9 cellular contexts compared by ENCODE assay signal in genomic region chr4:153257151-153257620, GRCh38. TPM values are rescaled to one million over a fixed set of nuclear protein-coding genes. Genes with fewer than 3 reads are reported as not detected.
DNase-seq lines count a peak whose midpoint lies in the region; ATAC-seq and TF ChIP-seq lines count a peak whose summit lies in the region.
"Had no signal": no experiment of that assay in that cellular context is flagged by ENCODE, and none has a peak within 500 bp of the region (broad histone marks: within the 10 kb centered on the region; RNA-seq: fewer than 3 reads in every experiment).

No MANE protein-coding gene starts in this region.

- H2BK120ac ChIP-seq in neuronal stem cell (ENCODE audit: low read depth, low read length), result no peak overlapping the region

- H4K8ac ChIP-seq in neuronal stem cell (ENCODE audit: low read depth, low read length), result no peak overlapping the region

- H3K14ac ChIP-seq in neuronal stem cell (ENCODE audit: low read length), result no peak overlapping the region

- H3K4ac ChIP-seq in neuronal stem cell (ENCODE audit: low read length), result no peak overlapping the region

- no peak for TF ChIP-seq CTCF in GM10266 (IDR thresholded peaks at IDR 0.05; ENCODE audit: control insufficient read depth, insufficient read depth, low read depth, missing control alignments)

- H4K91ac ChIP-seq in neuronal stem cell (ENCODE audit: low read depth, low read length, poor library complexity), result no peak overlapping the region

- no peaks in the 10 kb centered on the region for H3K79me1 ChIP-seq in neuronal stem cell (ENCODE audit: low read depth, low read length)

- H3K27ac ChIP-seq in neuronal stem cell (replicated peaks; ENCODE audit: low read length), result peak overlapping the region; percentile 79
- H3K27ac ChIP-seq: neutrophil had no signal

- DNase-seq in GM10266 (ENCODE audit: extremely low spot score) (peak; percentile 35), epidermal melanocyte (ENCODE audit: insufficient read length, low spot score) (peak; percentile 37), neuronal stem cell (ENCODE audit: low spot score) (peak; percentile 69), HUDEP-2 (lab: John Stamatoyannopoulos, UW; ENCODE audit: unreplicated experiment in 76 of 76) (no peak)

- peaks cover 0 to 45% of the 10 kb centered on the region in 2 donors for H3K36me3 ChIP-seq in neuronal stem cell (replicated peaks in 1 of 2; ENCODE audit: control insufficient read depth in 2 of 2, insufficient read depth in 2 of 2, low read length in 2 of 2)
- H3K36me3 ChIP-seq: neutrophil had no signal

- no peak overlapping the region for H2AK5ac ChIP-seq in neuronal stem cell (ENCODE audit: low read depth, low read length)

- H2BK5ac ChIP-seq in neuronal stem cell (ENCODE audit: low read length), result no peak overlapping the region

- H2BK12ac ChIP-seq in neuronal stem cell (ENCODE audit: low read length), result no peak overlapping the region

- peak overlapping the region; percentile 76 for H3K18ac ChIP-seq in neuronal stem cell (ENCODE audit: low read length)

- WGBS in neuronal stem cell (ENCODE audit: extremely low coverage in 2 of 2, insufficient read length in 2 of 2, insufficient replicate concordance in 1 of 2), 2 donors, result no CpG with 5 or more reads among the region's 11 CpGs

- H2BK15ac ChIP-seq in neuronal stem cell (ENCODE audit: low read length), result no peak overlapping the region

- peak overlapping the region; percentile 64 for H3K4me2 ChIP-seq in neuronal stem cell (ENCODE audit: insufficient read depth, low read length, poor library complexity, severe bottlenecking)

- ATAC-seq in HG02571 (IDR thresholded peaks at IDR 0.05; ENCODE audit: unreplicated experiment) (peak; percentile 58), SK-N-SH treated with all-trans-retinoic acid at 6 μM for 48 hours (peak; percentile 88), GM21717 (IDR thresholded peaks at IDR 0.05; ENCODE audit: unreplicated experiment) (no peak), HG03175 (IDR thresholded peaks at IDR 0.05; ENCODE audit: unreplicated experiment) (no peak)

- peak overlapping the region; percentile 55 to 75 for H3K4me3 ChIP-seq in neuronal stem cell (ENCODE audit: low read length in 2 of 2)

- peaks cover 0 to 15% of the 10 kb centered on the region in 2 donors for H3K9me3 ChIP-seq in neuronal stem cell (replicated peaks in 1 of 2; ENCODE audit: control insufficient read depth in 2 of 2, insufficient read depth in 1 of 2, low read depth in 1 of 2, low read length in 2 of 2)
- H3K9me3 ChIP-seq: neutrophil had no signal

- H3K9ac ChIP-seq in neuronal stem cell (ENCODE audit: low read depth, low read length, poor library complexity), result no peak overlapping the region

- peak overlapping the region; percentile 4 for H2AFZ ChIP-seq in neuronal stem cell (ENCODE audit: low read length)

- H3K27me3 ChIP-seq in neuronal stem cell (ENCODE audit: control insufficient read depth in 3 of 3, insufficient read depth in 3 of 3, low read depth in 1 of 3, low read length in 3 of 3), result no peaks in the 10 kb centered on the region

- H3K4me1 ChIP-seq in neuronal stem cell (ENCODE audit: control insufficient read depth in 2 of 2, insufficient read depth in 1 of 2, low read depth in 1 of 2, low read length in 2 of 2), result peaks cover 6 to 34% of the 10 kb centered on the region in 2 donors

- H3K23ac ChIP-seq in neuronal stem cell (ENCODE audit: low read depth, low read length, poor library complexity), result no peak overlapping the region

TF ChIP-seq in SK-N-SH treated with all-trans-retinoic acid at 6 μM for 48 hours, 23 proteins besides CTCF, POLR2A, EP300 and RAD21:
- TF ChIP-seq RARB (CRISPR knock-in tag; IDR thresholded peaks at IDR 0.05), result no peak
- TF ChIP-seq OSR1 (CRISPR knock-in tag; IDR thresholded peaks at IDR 0.05), result no peak
- TF ChIP-seq ISL1 (CRISPR knock-in tag; IDR thresholded peaks at IDR 0.05), result no peak
- no peak for TF ChIP-seq SNAI2 (CRISPR knock-in tag; IDR thresholded peaks at IDR 0.05)
- TF ChIP-seq TOX (CRISPR knock-in tag; IDR thresholded peaks at IDR 0.05; ENCODE audit: borderline replicate concordance), result no peak
- TF ChIP-seq PPARA (CRISPR knock-in tag; IDR thresholded peaks at IDR 0.05; ENCODE audit: borderline replicate concordance), result no peak
- TF ChIP-seq, protein P1, sequence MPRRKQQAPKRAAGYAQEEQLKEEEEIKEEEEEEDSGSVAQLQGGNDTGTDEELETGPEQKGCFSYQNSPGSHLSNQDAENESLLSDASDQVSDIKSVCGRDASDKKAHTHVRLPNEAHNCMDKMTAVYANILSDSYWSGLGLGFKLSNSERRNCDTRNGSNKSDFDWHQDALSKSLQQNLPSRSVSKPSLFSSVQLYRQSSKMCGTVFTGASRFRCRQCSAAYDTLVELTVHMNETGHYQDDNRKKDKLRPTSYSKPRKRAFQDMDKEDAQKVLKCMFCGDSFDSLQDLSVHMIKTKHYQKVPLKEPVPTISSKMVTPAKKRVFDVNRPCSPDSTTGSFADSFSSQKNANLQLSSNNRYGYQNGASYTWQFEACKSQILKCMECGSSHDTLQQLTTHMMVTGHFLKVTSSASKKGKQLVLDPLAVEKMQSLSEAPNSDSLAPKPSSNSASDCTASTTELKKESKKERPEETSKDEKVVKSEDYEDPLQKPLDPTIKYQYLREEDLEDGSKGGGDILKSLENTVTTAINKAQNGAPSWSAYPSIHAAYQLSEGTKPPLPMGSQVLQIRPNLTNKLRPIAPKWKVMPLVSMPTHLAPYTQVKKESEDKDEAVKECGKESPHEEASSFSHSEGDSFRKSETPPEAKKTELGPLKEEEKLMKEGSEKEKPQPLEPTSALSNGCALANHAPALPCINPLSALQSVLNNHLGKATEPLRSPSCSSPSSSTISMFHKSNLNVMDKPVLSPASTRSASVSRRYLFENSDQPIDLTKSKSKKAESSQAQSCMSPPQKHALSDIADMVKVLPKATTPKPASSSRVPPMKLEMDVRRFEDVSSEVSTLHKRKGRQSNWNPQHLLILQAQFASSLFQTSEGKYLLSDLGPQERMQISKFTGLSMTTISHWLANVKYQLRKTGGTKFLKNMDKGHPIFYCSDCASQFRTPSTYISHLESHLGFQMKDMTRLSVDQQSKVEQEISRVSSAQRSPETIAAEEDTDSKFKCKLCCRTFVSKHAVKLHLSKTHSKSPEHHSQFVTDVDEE (CRISPR knock-in tag; IDR thresholded peaks at IDR 0.05), result no peak
- no peak for TF ChIP-seq TCF4 (CRISPR knock-in tag; IDR thresholded peaks at IDR 0.05; ENCODE audit: borderline replicate concordance)
- TF ChIP-seq ZC3H10 (CRISPR knock-in tag; IDR thresholded peaks at IDR 0.05), result no peak
- no peak for TF ChIP-seq ZNF70 (CRISPR knock-in tag; IDR thresholded peaks at IDR 0.05)
- TF ChIP-seq ZNF8 (CRISPR knock-in tag; IDR thresholded peaks at IDR 0.05), result no peak
- no peak for TF ChIP-seq GLIS3 (CRISPR knock-in tag; IDR thresholded peaks at IDR 0.05)
- TF ChIP-seq ESRRG (CRISPR knock-in tag; IDR thresholded peaks at IDR 0.05), result no peak
- no peak for TF ChIP-seq BACH2 (CRISPR knock-in tag; IDR thresholded peaks at IDR 0.05; ENCODE audit: borderline replicate concordance)
- TF ChIP-seq ZNF565 (CRISPR knock-in tag; conservative IDR thresholded peaks at IDR 0.05; ENCODE audit: low read depth), result no peak
- TF ChIP-seq ZFP30 (CRISPR knock-in tag; IDR thresholded peaks at IDR 0.05), result no peak
- TF ChIP-seq ZFP3 (CRISPR knock-in tag; IDR thresholded peaks at IDR 0.05), result no peak; the same call in 1 of the 2 replicates
- no peak for TF ChIP-seq CSRNP3 (CRISPR knock-in tag; IDR thresholded peaks at IDR 0.05)

RNA-seq across cellular contexts. Expression of gene TRIM2, which starts 52.9 kb away (rescaled TPM):
- polyA plus RNA-seq in neuronal stem cell (2013, experiment 1 of 2), result 33.1 TPM
- 34.5 TPM for polyA plus RNA-seq in neuronal stem cell (2013, experiment 2 of 2)

Comparison
In these comparisons a context has a peak if more than half of its experiments do, and no peak if none do; other contexts are left out.
1. DNase-seq: peak in GM10266 (single experiment), epidermal melanocyte (single experiment) and neuronal stem cell (single experiment); none in HUDEP-2 (0 of 76).
2. ATAC-seq: peak in HG02571 (single experiment) and SK-N-SH treated with all-trans-retinoic acid at 6 μM for 48 hours (single experiment); none in GM21717 (single experiment) and HG03175 (single experiment).